In genomic region chr12:25960176-25960575, GRCh38 we compare ENCODE assay signal across 8 cellular contexts. TPM values are rescaled to one million over a fixed set of nuclear protein-coding genes. Genes with fewer than 3 reads are reported as not detected.
DNase-seq lines count a peak whose midpoint lies in the region; ATAC-seq and TF ChIP-seq lines count a peak whose summit lies in the region.

No MANE protein-coding gene starts in this region.

- intact Hi-C loops in right cardiac atrium (cut with DNase I) (loop anchor here in 3 of 4 donors (5.0 kb wide), 3 partner anchors 52 to 67 kb away; no protein-coding TSS in a partner anchor), spleen (cut with DNase I; ENCODE audit: low total_unique reads) (no loop called here)

- POLR2A ChIA-PET in HEK293T (lab: Yijun Ruan, JAX): interaction anchor here (0.6 to 1.3 kb wide), 3 partner anchors 56 to 64 kb away, joined by 3 to 5 read pairs (median 3); no protein-coding TSS in a partner anchor

- H3K4me3 ChIP-seq in WI38 (ENCODE audit: low read depth, low read length) (peak overlapping the region; percentile 85), right cardiac atrium (ENCODE audit: low read length) (peak overlapping the region; percentile 93), spleen (peak overlapping the region in 7 of 8 donors; percentile 55 to 86 (median 64))

- H3K4me1 ChIP-seq in right cardiac atrium (ENCODE audit: control insufficient read depth, insufficient read depth, low read length) (peaks cover 5% of the 10 kb centered on the region), spleen (peaks cover 0 to 34% (median 22%) of the 10 kb centered on the region in 6 donors)

- ATAC-seq in right cardiac atrium (peak; percentile 48 to 62), HG03432 (IDR thresholded peaks at IDR 0.05; ENCODE audit: unreplicated experiment) (no peak), HG02642 (IDR thresholded peaks at IDR 0.05; ENCODE audit: poor library complexity, unreplicated experiment) (no peak), GM21825 (IDR thresholded peaks at IDR 0.05; ENCODE audit: unreplicated experiment) (no peak)

- H3K27me3 ChIP-seq in right cardiac atrium (ENCODE audit: control insufficient read depth, insufficient read depth) (no peaks in the 10 kb centered on the region), spleen (replicated peaks in 1 of 7) (peaks cover 0 to 57% (median 0%) of the 10 kb centered on the region in 7 donors)

- WGBS in right cardiac atrium: 6% methylated on average over 5 of the region's 5 CpGs
- 3 to 8% (median 4%) methylated on average over 5 of the region's 5 CpGs for WGBS in spleen, 5 donors

- H3K9me3 ChIP-seq in right cardiac atrium (ENCODE audit: control insufficient read depth, low read length): no peaks in the 10 kb centered on the region
- H3K9me3 ChIP-seq in spleen: no peaks in the 10 kb centered on the region

- CTCF ChIA-PET in HEK293T (lab: Yijun Ruan, JAX): interaction anchor here (0.6 to 1.5 kb wide), 2 partner anchors 19 to 177 kb away, joined by 5 to 9 read pairs; no protein-coding TSS in a partner anchor

- no peaks in the 10 kb centered on the region for H3K36me3 ChIP-seq in spleen

- no peak overlapping the region for H3K27ac ChIP-seq in right cardiac atrium (ENCODE audit: low read length)
- peak overlapping the region in 4 of 8 donors; percentile 85 to 93 (median 86) for H3K27ac ChIP-seq in spleen

- no peak for TF ChIP-seq POLR2A in spleen (IDR thresholded peaks at IDR 0.05)

- in situ Hi-C loops in ACHN (cut with HindIII; ENCODE audit: low pct_ligation_motif_present, low pct_unique_long_range_greater_than_20kb, low sequenced_read_pairs): no loop called here

- TF ChIP-seq CTCF in WI38 (IDR thresholded peaks at IDR 0.05; ENCODE audit: low read depth, low read length) (no peak), spleen (IDR thresholded peaks at IDR 0.05 in 8 of 11, conservative IDR thresholded peaks at IDR 0.05 in 3 of 11) (no peak)

- DNase-seq in ACHN: peak; percentile 78
- peak; percentile 33 for DNase-seq in HEK293T (ENCODE audit: extremely low spot score)
- peak; percentile 37 to 80 (median 71) for DNase-seq in right cardiac atrium
- no peak for DNase-seq in spleen

TF ChIP-seq in HEK293T, 16 proteins besides CTCF, POLR2A, EP300 and RAD21:
- TF ChIP-seq NFRKB (IDR thresholded peaks at IDR 0.05): no peak
- TF ChIP-seq LEF1 (IDR thresholded peaks at IDR 0.05; ENCODE audit: borderline replicate concordance): no peak
- no peak for TF ChIP-seq BHLHE40 (IDR thresholded peaks at IDR 0.05; ENCODE audit: borderline replicate concordance)
- no peak for TF ChIP-seq SUZ12 (IDR thresholded peaks at IDR 0.05)
- no peak for TF ChIP-seq SP1 (IDR thresholded peaks at IDR 0.05)
- no peak for TF ChIP-seq CTBP1 (IDR thresholded peaks at IDR 0.05; ENCODE audit: borderline replicate concordance)
- no peak for TF ChIP-seq ARNT (IDR thresholded peaks at IDR 0.05)
- no peak for TF ChIP-seq L3MBTL2 (conservative IDR thresholded peaks at IDR 0.05)
- TF ChIP-seq FOXK2 (IDR thresholded peaks at IDR 0.05): no peak
- no peak for TF ChIP-seq HDGF (IDR thresholded peaks at IDR 0.05; ENCODE audit: borderline replicate concordance)
- TF ChIP-seq PKNOX1 (IDR thresholded peaks at IDR 0.05): no peak
- no peak for TF ChIP-seq ZNF384 (IDR thresholded peaks at IDR 0.05)
- no peak for TF ChIP-seq ELF4 (IDR thresholded peaks at IDR 0.05)
- no peak for TF ChIP-seq FOXM1 (IDR thresholded peaks at IDR 0.05; ENCODE audit: borderline replicate concordance)
- no peak for TF ChIP-seq FOXA1 (IDR thresholded peaks at IDR 0.05)
- no peak for TF ChIP-seq TARDBP (IDR thresholded peaks at IDR 0.05)

RNA-seq across cellular contexts. Expression of gene RASSF8, which starts 1.7 kb away (rescaled TPM):
- total RNA-seq in right cardiac atrium: 10 to 100 TPM; 62.1 to 94.6 (median 79.5) TPM
- polyA plus RNA-seq in right cardiac atrium: 13.0 TPM
- total RNA-seq in spleen: 10 to 100 TPM in 5 of 7 donors, 1 to 10 TPM in 2; 9.0 to 38.0 (median 18.0) TPM
- 1 to 10 TPM; 1.4 to 2.0 (median 1.9) TPM for polyA plus RNA-seq in spleen

Comparison
In these comparisons a context has a peak if more than half of its experiments do, and no peak if none do; other contexts are left out.
1. ATAC-seq: peak in right cardiac atrium (2 of 2); none in HG03432 (single experiment), HG02642 (single experiment) and GM21825 (single experiment).
2. Peak in every context shown above with its lines, with median percentiles within 50 percentile points of each other: H3K4me3 ChIP-seq.